Comparison of ENCODE assay signal across 1 cellular context in the genomic region with DNA sequence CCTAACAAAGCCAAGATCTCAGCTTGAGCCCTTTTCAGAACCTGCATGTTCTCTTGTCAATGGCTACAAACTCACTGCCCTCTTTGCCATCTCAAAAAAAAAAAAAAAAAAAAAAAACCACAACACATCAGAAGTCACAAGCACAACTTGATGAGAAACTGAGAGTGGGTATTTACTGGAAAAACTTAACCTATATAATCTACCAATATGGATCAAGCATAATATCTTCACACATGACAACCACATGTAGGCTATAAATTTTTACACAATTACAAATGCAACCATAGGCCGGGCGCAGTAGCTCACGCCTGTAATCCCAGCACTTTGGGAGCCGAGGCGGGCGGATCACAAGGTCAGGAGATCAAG.
TF ChIP-seq lines count a peak whose summit lies in the region.

No MANE protein-coding gene starts in this region.

TF ChIP-seq in GM12878, 131 proteins besides CTCF, POLR2A, EP300 and RAD21:
- TF ChIP-seq HDAC2 (IDR thresholded peaks at IDR 0.05), result no peak
- 0 out of 2 replicates have a peak, but pooled peaks have one; percentile 19 for TF ChIP-seq ZNF384 (IDR thresholded peaks at IDR 0.05; ENCODE audit: borderline replicate concordance, low read depth, low read length)
TF ChIP-seq in GM12878: peak in this region for 1.
